In genomic region chr5:174837919-174838902, GRCh38 we compare ENCODE assay signal across 9 cellular contexts.
DNase-seq lines count a peak whose midpoint lies in the region; ATAC-seq and TF ChIP-seq lines count a peak whose summit lies in the region.
"Had no signal": no experiment of that assay in that cellular context is flagged by ENCODE, and none has a peak within 500 bp of the region (broad histone marks: within the 10 kb centered on the region; RNA-seq: fewer than 3 reads in every experiment).

No MANE protein-coding gene starts in this region.

- no peak overlapping the region for H3K4me3 Mint-ChIP-seq in GM23338

- H3K27ac ChIP-seq in GM23338 (ENCODE audit: low read depth) (no peak overlapping the region), PC-3 (ENCODE audit: low read length) (no peak overlapping the region), gastrocnemius medialis (no peak overlapping the region)

- DNase-seq in GM23338 (ENCODE audit: low spot score) (peak; percentile 80), PC-3 (peak; percentile 47), foreskin fibroblast (peak; percentile 86 to 90), gastrocnemius medialis (peak; percentile 24 to 52), cerebellar nuclear complex (lab: John Stamatoyannopoulos, UW) (no peak), activated T-cell treated with anti-CD3 and anti-CD28 coated beads for 4 hours (no peak)
- no peak for DNase-seq in stimulated activated CD4-positive, alpha-beta T cell treated with anti-CD3 and anti-CD28 coated beads, Interleukin-12 subunit alpha, Interleukin-12 subunit beta, amount 100 ng/mL, for 4 hours
- DNase-seq: activated CD4-positive, alpha-beta T cell treated with anti-CD3 and anti-CD28 coated beads for 48 hours had no signal

- TF ChIP-seq POLR2A in gastrocnemius medialis (IDR thresholded peaks at IDR 0.05) = no peak

- in situ Hi-C loops in gastrocnemius medialis (cut with MboI; ENCODE audit: low sequenced_read_pairs in 4 of 4) = no loop called here

- no peak overlapping the region for H3K4me2 ChIP-seq in GM23338
- H3K4me2 ChIP-seq in PC-3 (ENCODE audit: low read length) = no peak overlapping the region

- no peaks in the 10 kb centered on the region for H4K20me1 ChIP-seq in GM23338 (replicated peaks; ENCODE audit: insufficient read depth)
- H4K20me1 ChIP-seq in PC-3 (ENCODE audit: low read length) = no peaks in the 10 kb centered on the region

- H2AFZ ChIP-seq in GM23338 (no peak overlapping the region), PC-3 (ENCODE audit: low read length) (no peak overlapping the region)

- peaks cover 9% of the 10 kb centered on the region for H3K9me2 ChIP-seq in GM23338 (ENCODE audit: insufficient read depth)
- H3K9me2 ChIP-seq in PC-3 (replicated peaks; ENCODE audit: low read length) = no peaks in the 10 kb centered on the region

- TF ChIP-seq CTCF in GM23338 (conservative IDR thresholded peaks at IDR 0.05; ENCODE audit: low read depth in 2 of 2) (peak; percentile 74 to 82), PC-3 (conservative IDR thresholded peaks at IDR 0.05; ENCODE audit: low read depth, low read length) (peak; percentile 42), foreskin fibroblast (IDR thresholded peaks at IDR 0.05; ENCODE audit: low read depth, low read length) (peak; percentile 37), gastrocnemius medialis (IDR thresholded peaks at IDR 0.05 in 4 of 5, conservative IDR thresholded peaks at IDR 0.05 in 1 of 5) (peak in 1 of 5 experiments; percentile 14)

- peaks cover 3% of the 10 kb centered on the region; the same call in 2 of the 3 replicates for H3K9me3 Mint-ChIP-seq in GM23338

- H3K9ac ChIP-seq in PC-3 (ENCODE audit: low read length) = no peak overlapping the region

- H3K27me3 ChIP-seq in GM23338 (ENCODE audit: insufficient read depth) (no peaks in the 10 kb centered on the region), PC-3 (ENCODE audit: low read length) (peaks cover 3% of the 10 kb centered on the region; the same call in 1 of the 2 replicates), gastrocnemius medialis (no peaks in the 10 kb centered on the region)

- intact Hi-C loops in PC-3 (cut with micrococcal nuclease) = no loop called here
- intact Hi-C loops in gastrocnemius medialis (cut with DNase I; ENCODE audit: low total_unique reads) = no loop called here

- H3K4me3 ChIP-seq in GM23338 = no peak overlapping the region
- H3K4me3 ChIP-seq in PC-3 (ENCODE audit: low read length) = no peak overlapping the region
- H3K4me3 ChIP-seq in foreskin fibroblast (ENCODE audit: low read depth in 1 of 2, low read length in 2 of 2) = no peak overlapping the region
- H3K4me3 ChIP-seq in gastrocnemius medialis = no peak overlapping the region

- H3K36me3 Mint-ChIP-seq in GM23338 (ENCODE audit: low read depth) = no peaks in the 10 kb centered on the region

- H3K36me3 ChIP-seq in GM23338 (ENCODE audit: insufficient read depth) (no peaks in the 10 kb centered on the region), PC-3 (ENCODE audit: low read depth, low read length) (no peaks in the 10 kb centered on the region), gastrocnemius medialis (no peaks in the 10 kb centered on the region)

- POLR2A ChIA-PET in PC-3 (lab: Charles Lee; ENCODE audit: unreplicated experiment) = no interaction called here

- peaks cover 6% of the 10 kb centered on the region for H3K4me1 Mint-ChIP-seq in GM23338

- no peaks in the 10 kb centered on the region for H3K9me3 ChIP-seq in PC-3 (ENCODE audit: low read length)
- no peaks in the 10 kb centered on the region for H3K9me3 ChIP-seq in gastrocnemius medialis

- no TSS peak for BruUV-seq in PC-3 (replicated peaks; lab: Mats Ljungman, UMichigan)

- no peak overlapping the region for H3K27ac Mint-ChIP-seq in GM23338

- H3F3A ChIP-seq in GM23338 (replicated peaks; ENCODE audit: low read depth) (no peaks in the 10 kb centered on the region), PC-3 (ENCODE audit: low read length, unreplicated experiment) (no peaks in the 10 kb centered on the region)

- H3K79me2 ChIP-seq in GM23338 (replicated peaks; ENCODE audit: insufficient read depth) = no peaks in the 10 kb centered on the region
- no peaks in the 10 kb centered on the region for H3K79me2 ChIP-seq in PC-3 (ENCODE audit: low read length)

- H3K4me1 ChIP-seq in GM23338 (ENCODE audit: insufficient read depth) (no peaks in the 10 kb centered on the region), PC-3 (ENCODE audit: insufficient read depth, low read length) (no peaks in the 10 kb centered on the region), gastrocnemius medialis (no peaks in the 10 kb centered on the region)

- CTCF ChIA-PET in PC-3 (lab: Charles Lee) = no interaction called here

- peaks cover 4% of the 10 kb centered on the region for H3K27me3 Mint-ChIP-seq in GM23338 (ENCODE audit: insufficient read depth, low read depth, poor library complexity)

- ATAC-seq in GM23338 = peak; percentile 90
- no peak for ATAC-seq in PC-3
- peak; percentile 83 to 90 for ATAC-seq in gastrocnemius medialis
- no peak for ATAC-seq in HG03378 (IDR thresholded peaks at IDR 0.05; ENCODE audit: unreplicated experiment)

TF ChIP-seq in GM23338, 12 proteins besides CTCF, POLR2A, EP300 and RAD21 (continues in another document):
- no peak for TF ChIP-seq NANOG (IDR thresholded peaks at IDR 0.05; ENCODE audit: borderline replicate concordance)
- no peak for TF ChIP-seq JUNB (IDR thresholded peaks at IDR 0.05; ENCODE audit: unreplicated experiment)
- TF ChIP-seq CREB1 (CRISPR knock-in tag; IDR thresholded peaks at IDR 0.05; ENCODE audit: low read depth) = no peak
- no peak for TF ChIP-seq STAT1 (IDR thresholded peaks at IDR 0.05; ENCODE audit: unreplicated experiment)
- TF ChIP-seq EZH2phosphoT487 (IDR thresholded peaks at IDR 0.05; ENCODE audit: unreplicated experiment) = no peak
- TF ChIP-seq ETS1 (IDR thresholded peaks at IDR 0.05) = no peak
- no peak for TF ChIP-seq ZNF462 (CRISPR knock-in tag; IDR thresholded peaks at IDR 0.05)
- TF ChIP-seq ZNF331 (CRISPR knock-in tag; IDR thresholded peaks at IDR 0.05; ENCODE audit: low read depth) = no peak

Comparison
In these comparisons a context has a peak if more than half of its experiments do, and no peak if none do; other contexts are left out.
1. ATAC-seq: peak in GM23338 (single experiment) and gastrocnemius medialis (2 of 2); none in PC-3 (single experiment) and HG03378 (single experiment).
2. DNase-seq: peak in GM23338 (single experiment), PC-3 (single experiment), foreskin fibroblast (2 of 2) and gastrocnemius medialis (2 of 2); none in stimulated activated CD4-positive, alpha-beta T cell treated with anti-CD3 and anti-CD28 coated beads, Interleukin-12 subunit alpha, Interleukin-12 subunit beta, amount 100 ng/mL, for 4 hours (single experiment), cerebellar nuclear complex (0 of 2) and activated T-cell treated with anti-CD3 and anti-CD28 coated beads for 4 hours (single experiment).